ENCODE assay signal across 8 cellular contexts in genomic region chr2:216081487-216082387, GRCh38. TPM values are rescaled to one million over a fixed set of nuclear protein-coding genes. Genes with fewer than 3 reads are reported as not detected.
DNase-seq lines count a peak whose midpoint lies in the region; ATAC-seq and TF ChIP-seq lines count a peak whose summit lies in the region.

TSS of gene PECR (minus strand) at chr2:216081809. CDS start at chr2:216081741, 68 bp downstream.
A gene with protein sequence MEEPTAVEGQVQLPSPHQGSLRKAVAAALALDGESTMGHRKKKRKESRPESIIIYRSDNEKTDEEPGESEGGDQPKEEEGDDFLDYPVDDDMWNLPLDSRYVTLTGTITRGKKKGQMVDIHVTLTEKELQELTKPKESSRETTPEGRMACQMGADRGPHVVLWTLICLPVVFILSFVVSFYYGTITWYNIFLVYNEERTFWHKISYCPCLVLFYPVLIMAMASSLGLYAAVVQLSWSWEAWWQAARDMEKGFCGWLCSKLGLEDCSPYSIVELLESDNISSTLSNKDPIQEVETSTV (plus strand): TSS chr2:216081919. CDS start chr2:216095964, 14,045 bp downstream.

- DNase-seq in A673 (ENCODE audit: low spot score) (peak; percentile 79), NCI-H2171 treated with DMSO at 0.1 percent for 48 hours (lab: John Stamatoyannopoulos, UW) (peak; percentile 78), kidney epithelial cell (ENCODE audit: low read depth) (no peak)
- DNase-seq in activated CD4-positive, CD25-positive, alpha-beta regulatory T cell treated with anti-CD3 and anti-CD28 coated beads, Interleukin-2, amount 50 U/mL, for 16 hours (ENCODE audit: low read depth, low spot score) = peak; percentile 60
- peak; percentile 41 to 49 for DNase-seq in central memory CD8-positive, alpha-beta T cell (ENCODE audit: low spot score in 2 of 2)
- DNase-seq in stimulated activated CD4-positive, alpha-beta T cell treated with anti-CD3 and anti-CD28 coated beads, Interleukin-15, amount 100 ng/mL, for 24 hours = peak; percentile 88

- no peaks in the 10 kb centered on the region for H3K9me3 ChIP-seq in A673 (ENCODE audit: low read depth, low read length, poor library complexity, severe bottlenecking)

- H3K27me3 ChIP-seq in A673 (replicated peaks; ENCODE audit: insufficient read depth, low read depth, low read length, poor library complexity) (no peaks in the 10 kb centered on the region), kidney epithelial cell (ENCODE audit: control insufficient read depth, insufficient read depth, low read length) (no peaks in the 10 kb centered on the region)

- H3K9me3 Mint-ChIP-seq in central memory CD8-positive, alpha-beta T cell = no peaks in the 10 kb centered on the region

- no peaks in the 10 kb centered on the region for H3K36me3 ChIP-seq in A673 (ENCODE audit: insufficient read depth, low read length, poor library complexity, severe bottlenecking)
- H3K36me3 ChIP-seq in kidney epithelial cell (ENCODE audit: control insufficient read depth, insufficient read depth, low read length) = no peaks in the 10 kb centered on the region

- H3K27ac Mint-ChIP-seq in central memory CD8-positive, alpha-beta T cell (ENCODE audit: low read depth) = peak within 1 kb of the TSS; percentile 95

- H3K27ac ChIP-seq in A673 (ENCODE audit: low read depth, low read length, poor library complexity, severe bottlenecking) = peak within 1 kb of the TSS; percentile 72

- H3K4me1 ChIP-seq in A673 (ENCODE audit: insufficient read depth, low read length, poor library complexity, severe bottlenecking) = peaks cover 11% of the 10 kb centered on the region

- H3K4me3 ChIP-seq in A673 (ENCODE audit: low read depth, low read length, poor library complexity, severe bottlenecking) (peak within 1 kb of the TSS; percentile 76), kidney epithelial cell (ENCODE audit: low read depth, low read length) (peak within 1 kb of the TSS; percentile 78)

- CTCF ChIA-PET in A673 (lab: Charles Lee) = no interaction called here

- no peaks in the 10 kb centered on the region for H3K27me3 Mint-ChIP-seq in central memory CD8-positive, alpha-beta T cell

- intact Hi-C loops in A673 (cut with micrococcal nuclease; ENCODE audit: unreplicated experiment) = no loop called here

- H3K4me1 Mint-ChIP-seq in central memory CD8-positive, alpha-beta T cell = peaks cover 55% of the 10 kb centered on the region

- TF ChIP-seq CTCF in A673 (conservative IDR thresholded peaks at IDR 0.05; ENCODE audit: low read depth, low read length) (no peak), kidney epithelial cell (IDR thresholded peaks at IDR 0.05; ENCODE audit: insufficient read depth, low read length, poor library complexity, severe bottlenecking) (no peak)

- POLR2A ChIA-PET in A673 (lab: Charles Lee; ENCODE audit: low non-redundant PET) = no interaction called here

- ATAC-seq in GM18861 (IDR thresholded peaks at IDR 0.05; ENCODE audit: unreplicated experiment) = peak; percentile 71
- ATAC-seq in HG03060 (IDR thresholded peaks at IDR 0.05; ENCODE audit: low read depth, unreplicated experiment) = peak; percentile 69
- ATAC-seq in central memory CD8-positive, alpha-beta T cell (replicated peaks; ENCODE audit: extremely low read depth, poor library complexity, severe bottlenecking) = peak; percentile 86

- H3K4me3 Mint-ChIP-seq in central memory CD8-positive, alpha-beta T cell = peak within 1 kb of the TSS; percentile 95

- H3K36me3 Mint-ChIP-seq in central memory CD8-positive, alpha-beta T cell (ENCODE audit: insufficient read depth) = peaks cover 10% of the 10 kb centered on the region

- TSS peak; percentile 74 for BruUV-seq in A673 (replicated peaks; lab: Mats Ljungman, UMichigan)

RNA-seq across cellular contexts. Expression of gene PECR, which starts in this region (rescaled TPM):
- 19.7 and 22.2 TPM in 2 replicates for total RNA-seq in A673 (2021)
- 17.6 and 18.4 TPM in 2 replicates for total RNA-seq in kidney epithelial cell

RNA-seq across cellular contexts. Expression of the second gene that starts in this region (rescaled TPM):
- total RNA-seq in A673 (2021) (1.1 and 1.7 TPM in 2 replicates), kidney epithelial cell (3.8 and 4.6 TPM in 2 replicates)
